Comparison of ENCODE assay signal across 18 cellular contexts in the genomic region with DNA sequence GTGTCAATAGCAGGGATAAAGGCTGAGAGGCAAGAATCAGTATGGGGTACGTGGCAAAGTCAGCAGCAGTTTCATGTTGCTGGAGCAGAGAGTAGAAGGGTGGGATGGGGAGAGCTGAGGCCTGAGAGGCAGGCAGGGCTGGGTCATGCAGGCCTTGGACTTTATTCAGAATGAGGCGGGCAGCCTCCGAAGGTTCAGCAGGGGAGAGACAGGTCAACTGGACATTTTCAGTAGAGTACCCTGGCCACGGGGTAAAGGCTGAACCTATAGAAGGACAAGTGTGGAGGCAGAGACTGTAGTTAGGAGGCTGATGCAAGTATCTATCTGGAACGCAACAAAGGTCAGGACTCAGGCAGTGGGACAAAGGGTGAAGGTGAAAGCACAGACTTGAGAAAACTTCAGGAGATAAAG.
"Had no signal": no experiment of that assay in that cellular context is flagged by ENCODE, and none has a peak within 500 bp of the region (broad histone marks: within the 10 kb centered on the region; RNA-seq: fewer than 3 reads in every experiment).

No MANE protein-coding gene starts in this region.

- H3K36me3 Mint-ChIP-seq: activated CD8-positive, alpha-beta memory T cell treated with anti-CD3 and anti-CD28 coated beads, Interleukin-2, amount 10 ng/mL, durations not matched to agents 7 days and 5 days; activated naive CD4-positive, alpha-beta T cell treated with anti-CD3 and anti-CD28 coated beads, Interleukin-2, amount 50 U/mL, for 72 hours; brain had no signal

- DNase-seq: activated CD4-positive, alpha-beta T cell treated with anti-CD3 and anti-CD28 coated beads, Interleukin-2, amount 10 ng/mL, durations not matched to agents 24 days and 14 days; activated CD4-positive, alpha-beta T cell treated with anti-CD3 and anti-CD28 coated beads, Interleukin-2, amount 50 U/mL, for 48 hours; activated CD4-positive, CD25-positive, alpha-beta regulatory T cell treated with anti-CD3 and anti-CD28 coated beads, Interleukin-2, amount 50 U/mL, for 72 hours; activated CD8-positive, alpha-beta memory T cell treated with anti-CD3 and anti-CD28 coated beads, Interleukin-2, amount 10 ng/mL, durations not matched to agents 7 days and 5 days; activated effector memory CD4-positive, alpha-beta T cell treated with anti-CD3 and anti-CD28 coated beads, Interleukin-2, amount 50 U/mL, for 16 hours; activated naive CD4-positive, alpha-beta T cell treated with Interleukin-2 at 50 U/mL for 16 hours; activated T-cell treated with anti-CD3 and anti-CD28 coated beads, Interleukin-2, amount 50 U/mL, for 4 hours; amygdala; MM.1S; NCI-H1105; NCI-H1436; NCI-H187; NCI-H2081; NCI-H510A treated with DMSO at 0.1 percent for 48 hours; SHP77 had no signal

- H3K4me1 Mint-ChIP-seq: activated CD4-positive, alpha-beta T cell treated with anti-CD3 and anti-CD28 coated beads, Interleukin-2, amount 10 ng/mL, durations not matched to agents 24 days and 14 days; brain had no signal

- H3K4me3 Mint-ChIP-seq: activated CD4-positive, alpha-beta T cell treated with anti-CD3 and anti-CD28 coated beads, Interleukin-2, amount 10 ng/mL, durations not matched to agents 24 days and 14 days; activated CD8-positive, alpha-beta memory T cell treated with anti-CD3 and anti-CD28 coated beads, Interleukin-2, amount 10 ng/mL, durations not matched to agents 7 days and 5 days; activated T-cell treated with anti-CD3 and anti-CD28 coated beads, Interleukin-2, amount 50 U/mL, for 4 hours; brain; T-helper 1 cell treated with Interleukin-12 subunit alpha and Interleukin-12 subunit beta and Interleukin-4 antibody, amounts not matched to agents 30 μg/mL and 1 μg/mL, for 36 hours had no signal

- H3K9me3 Mint-ChIP-seq: activated CD4-positive, alpha-beta T cell treated with anti-CD3 and anti-CD28 coated beads, Interleukin-2, amount 10 ng/mL, durations not matched to agents 24 days and 14 days; activated naive CD4-positive, alpha-beta T cell treated with anti-CD3 and anti-CD28 coated beads, Interleukin-2, amount 50 U/mL, for 72 hours; activated T-cell treated with anti-CD3 and anti-CD28 coated beads, Interleukin-2, amount 50 U/mL, for 4 hours; T-helper 1 cell treated with Interleukin-12 subunit alpha and Interleukin-12 subunit beta and Interleukin-4 antibody, amounts not matched to agents 30 μg/mL and 1 μg/mL, for 36 hours had no signal

- H3K27ac Mint-ChIP-seq: activated CD4-positive, alpha-beta T cell treated with anti-CD3 and anti-CD28 coated beads, Interleukin-2, amount 10 ng/mL, durations not matched to agents 24 days and 14 days; activated CD8-positive, alpha-beta memory T cell treated with anti-CD3 and anti-CD28 coated beads, Interleukin-2, amount 10 ng/mL, durations not matched to agents 7 days and 5 days; brain; T-helper 1 cell treated with Interleukin-12 subunit alpha and Interleukin-12 subunit beta and Interleukin-4 antibody, amounts not matched to agents 30 μg/mL and 1 μg/mL, for 36 hours had no signal
